8 cellular contexts compared by ENCODE assay signal in genomic region chr19:17338440-17339078, GRCh38. TPM values are rescaled to one million over a fixed set of nuclear protein-coding genes. Genes with fewer than 3 reads are reported as not detected.
DNase-seq lines count a peak whose midpoint lies in the region; TF ChIP-seq lines count a peak whose summit lies in the region.

No MANE protein-coding gene starts in this region.

- H3K4me1 Mint-ChIP-seq in HFFc6 (ENCODE audit: low read depth) (peaks cover 12% of the 10 kb centered on the region), brain (peaks cover 37% of the 10 kb centered on the region)

- H3K4me3 ChIP-seq in AG04449 (ENCODE audit: low read depth, low read length) (peak overlapping the region; percentile 86), muscle layer of colon (ENCODE audit: low read depth in 1 of 2, low read length in 2 of 2) (peak overlapping the region; percentile 37 to 96)

- H3K4me3 Mint-ChIP-seq in HFFc6 (peak overlapping the region; percentile 94), brain (peak overlapping the region; percentile 89 to 97 (median 93))

- H3K27me3 ChIP-seq in muscle layer of colon (ENCODE audit: control insufficient read depth in 1 of 2, insufficient read depth in 2 of 2, low read length in 2 of 2): no peaks in the 10 kb centered on the region

- H3K4me1 ChIP-seq in muscle layer of colon (ENCODE audit: insufficient read depth, low read length): peaks cover 25% of the 10 kb centered on the region

- TF ChIP-seq CTCF in AG04449 (IDR thresholded peaks at IDR 0.05; ENCODE audit: insufficient read depth, low read length, missing control alignments) (no peak), HFFc6 (IDR thresholded peaks at IDR 0.05) (no peak), brain (conservative IDR thresholded peaks at IDR 0.05) (no peak)

- POLR2A ChIA-PET in AG04449 (lab: Yijun Ruan, JAX): interaction anchor here (0.5 to 0.8 kb wide), 2 partner anchors 15 to 130 kb away, joined by 3 to 4 read pairs; no protein-coding TSS in a partner anchor

- H3K36me3 ChIP-seq in muscle layer of colon (ENCODE audit: insufficient read depth, low read length): no peaks in the 10 kb centered on the region

- H3K36me3 Mint-ChIP-seq in HFFc6 (ENCODE audit: low read depth) (no peaks in the 10 kb centered on the region), brain (peaks cover 19% of the 10 kb centered on the region)

- no peaks in the 10 kb centered on the region for H3K9me3 ChIP-seq in muscle layer of colon (ENCODE audit: low read length)

- DNase-seq in AG04449 (ENCODE audit: low read depth, low spot score) (no peak), HFFc6 (no peak), GF-D8 (lab: John Stamatoyannopoulos, UW) (no peak), NCI-H526 (lab: John Stamatoyannopoulos, UW) (no peak), D341Med (ENCODE audit: low spot score) (no peak)
- no peak for DNase-seq in activated effector memory CD4-positive, alpha-beta T cell treated with anti-CD3 and anti-CD28 coated beads, Interleukin-2, amount 50 U/mL, for 16 hours

- H3K9me3 Mint-ChIP-seq in HFFc6 (no peaks in the 10 kb centered on the region), brain (no peaks in the 10 kb centered on the region)

- H3K27ac ChIP-seq in muscle layer of colon (ENCODE audit: low read depth, low read length): no peak overlapping the region

- CTCF ChIA-PET in AG04449 (lab: Yijun Ruan, JAX): interaction anchor here (0.9 to 1.3 kb wide), 2 partner anchors 17 to 46 kb away, joined by 3 to 4 read pairs; no protein-coding TSS in a partner anchor

- H3K27ac Mint-ChIP-seq in HFFc6 (no peak overlapping the region; the same call in 1 of the 2 replicates), brain (no peak overlapping the region)

- H3K27me3 Mint-ChIP-seq in HFFc6 (ENCODE audit: insufficient read depth) (peaks cover 2% of the 10 kb centered on the region; the same call in 1 of the 2 replicates), brain (peaks cover 10% of the 10 kb centered on the region)

- no peak overlapping the region for H3K9ac ChIP-seq in muscle layer of colon (ENCODE audit: low read length)

RNA-seq across cellular contexts. Expression of gene GTPBP3, which starts 1.2 kb away (rescaled TPM):
- total RNA-seq in HFFc6 (2021; fragmentation: NEBNext Ultra II Directional; extraction: Animal tissue kit (Norgen Biotek cat#: 25700)): 10 to 100 TPM in 5 of 6 experiments, 1 to 10 TPM in 1; 9.2 to 14.7 (median 13.0) TPM
- 14.5 TPM for polyA plus RNA-seq in brain (ENCODE audit: insufficient read depth, low read depth, low replicate concordance)

RNA-seq across cellular contexts. Expression of gene ANO8, which starts 3.9 kb away (rescaled TPM):
- 1 to 10 TPM; 4.4 to 6.0 (median 5.0) TPM for total RNA-seq in HFFc6 (2021; fragmentation: NEBNext Ultra II Directional; extraction: Animal tissue kit (Norgen Biotek cat#: 25700))
- 14.9 TPM for polyA plus RNA-seq in brain (ENCODE audit: insufficient read depth, low read depth, low replicate concordance)

RNA-seq across cellular contexts. Expression of gene DDA1, which starts 29.2 kb away (rescaled TPM):
- total RNA-seq in HFFc6 (2021; fragmentation: NEBNext Ultra II Directional; extraction: Animal tissue kit (Norgen Biotek cat#: 25700)): 10 to 100 TPM; 77.1 to 92.5 (median 83.4) TPM
- 61.4 TPM for polyA plus RNA-seq in brain (ENCODE audit: insufficient read depth, low read depth, low replicate concordance)

RNA-seq across cellular contexts. Expression of gene MRPL34, which starts 32.9 kb away (rescaled TPM):
- 10 to 100 TPM; 43.1 to 56.7 (median 50.4) TPM for total RNA-seq in HFFc6 (2021; fragmentation: NEBNext Ultra II Directional; extraction: Animal tissue kit (Norgen Biotek cat#: 25700))
- 125 TPM for polyA plus RNA-seq in brain (ENCODE audit: insufficient read depth, low read depth, low replicate concordance)

RNA-seq across cellular contexts. Expression of gene ABHD8, which starts 35.3 kb away (rescaled TPM):
- total RNA-seq in HFFc6 (2021; fragmentation: NEBNext Ultra II Directional; extraction: Animal tissue kit (Norgen Biotek cat#: 25700)): 1 to 10 TPM; 6.7 to 9.9 (median 8.9) TPM
- polyA plus RNA-seq in brain (ENCODE audit: insufficient read depth, low read depth, low replicate concordance): 45.7 TPM
